1 cellular context compared by ENCODE assay signal in genomic region chr15:28021281-28022039, GRCh38.
TF ChIP-seq lines count a peak whose summit lies in the region.

No MANE protein-coding gene starts in this region.

TF ChIP-seq in HEK293, 187 proteins besides CTCF, POLR2A, EP300 and RAD21:
- TF ChIP-seq ZBTB11 (tag by site-specific recombination; conservative IDR thresholded peaks at IDR 0.05; ENCODE audit: low read depth) (no peak), ZBTB20 (tag by site-specific recombination; IDR thresholded peaks at IDR 0.05) (peak; percentile 37; the same call in 1 of the 2 replicates), ZNF37A (tag by site-specific recombination; IDR thresholded peaks at IDR 0.05) (no peak), ZNF776 (tag by site-specific recombination; IDR thresholded peaks at IDR 0.05; ENCODE audit: borderline replicate concordance) (no peak), ZNF473 (tag by site-specific recombination; IDR thresholded peaks at IDR 0.05) (no peak), WT1 (tag by site-specific recombination; IDR thresholded peaks at IDR 0.05) (no peak), ZNF433 (tag by site-specific recombination; IDR thresholded peaks at IDR 0.05; ENCODE audit: low read depth) (no peak), EGR2 (tag by site-specific recombination; IDR thresholded peaks at IDR 0.05; ENCODE audit: low read depth) (peak; percentile 37; the same call in 1 of the 2 replicates), ZFHX2 (tag by site-specific recombination; conservative IDR thresholded peaks at IDR 0.05) (peak; percentile 62), ZNF211 (tag by site-specific recombination; IDR thresholded peaks at IDR 0.05; ENCODE audit: low read depth) (no peak), ZNF660 (tag by site-specific recombination; IDR thresholded peaks at IDR 0.05) (peak; percentile 59; the same call in 1 of the 2 replicates), ZNF837 (tag by site-specific recombination; IDR thresholded peaks at IDR 0.05) (no peak), ZNF645 (tag by site-specific recombination; IDR thresholded peaks at IDR 0.05) (no peak), ZNF707 (tag by site-specific recombination; IDR thresholded peaks at IDR 0.05) (no peak), ZNF140 (tag by site-specific recombination; IDR thresholded peaks at IDR 0.05) (no peak), KLF10 (tag by site-specific recombination; IDR thresholded peaks at IDR 0.05) (no peak), INSM2 (tag by site-specific recombination; IDR thresholded peaks at IDR 0.05) (no peak), ZNF341 (tag by site-specific recombination; IDR thresholded peaks at IDR 0.05; ENCODE audit: low read depth) (peak; percentile 92), ATF2 (tag by site-specific recombination; IDR thresholded peaks at IDR 0.05; ENCODE audit: low read depth) (no peak), PRDM4 (tag by site-specific recombination; IDR thresholded peaks at IDR 0.05) (no peak), ZBTB44 (tag by site-specific recombination; IDR thresholded peaks at IDR 0.05) (no peak), ZBTB26 (tag by site-specific recombination; optimal IDR thresholded peaks at IDR 0.05) (no peak), ZNF423 (tag by site-specific recombination; IDR thresholded peaks at IDR 0.05) (no peak), ZNF785 (tag by site-specific recombination; IDR thresholded peaks at IDR 0.05) (no peak), PATZ1 (tag by site-specific recombination; IDR thresholded peaks at IDR 0.05) (peak; percentile 40; the same call in 1 of the 2 replicates), ZNF623 (tag by site-specific recombination; IDR thresholded peaks at IDR 0.05) (no peak), ZNF114 (tag by site-specific recombination; IDR thresholded peaks at IDR 0.05) (no peak), IKZF3 (tag by site-specific recombination; IDR thresholded peaks at IDR 0.05) (peak; percentile 87), ZNF248 (tag by site-specific recombination; IDR thresholded peaks at IDR 0.05) (no peak), ZIC2 (tag by site-specific recombination; IDR thresholded peaks at IDR 0.05) (peak; percentile 69), KLF1 (tag by site-specific recombination; IDR thresholded peaks at IDR 0.05) (no peak)
